Comparison of ENCODE assay signal across 10 cellular contexts in genomic region chr19:16323532-16323931, GRCh38. TPM values are rescaled to one million over a fixed set of nuclear protein-coding genes. Genes with fewer than 3 reads are reported as not detected.
A peak's percentile ranks its signal among the peaks of the same experiment; 100 is the strongest.
DNase-seq lines count a peak whose midpoint lies in the region; ATAC-seq and TF ChIP-seq lines count a peak whose summit lies in the region.
"Had no signal": no experiment of that assay in that cellular context is flagged by ENCODE, and none has a peak within 500 bp of the region (broad histone marks: within the 10 kb centered on the region; RNA-seq: fewer than 3 reads in every experiment).

No MANE protein-coding gene starts in this region.

- in situ Hi-C loops in IMR-90 (cut with MboI; ENCODE audit: low sequenced_read_pairs): loop anchor here (5.0 kb wide), 1 partner anchor 76 kb away; no protein-coding TSS in a partner anchor

- no peak for ATAC-seq in CD4-positive, CD25-positive, alpha-beta regulatory T cell (ENCODE audit: low read depth in 2 of 2)
- no peak for ATAC-seq in IMR-90 (ENCODE audit: low read depth)
- ATAC-seq in psoas muscle: no peak
- no peak for ATAC-seq in GM19395 (IDR thresholded peaks at IDR 0.05; ENCODE audit: unreplicated experiment)

- no peaks in the 10 kb centered on the region for H3K27me3 ChIP-seq in CD4-positive, CD25-positive, alpha-beta regulatory T cell (ENCODE audit: control insufficient read depth, insufficient read depth, low read length)
- no peaks in the 10 kb centered on the region for H3K27me3 ChIP-seq in IMR-90 (ENCODE audit: control insufficient read depth, insufficient read depth, low read length)
- H3K27me3 ChIP-seq in psoas muscle (ENCODE audit: insufficient read depth in 3 of 3, low read length in 2 of 3): no peaks in the 10 kb centered on the region

- H3K4me1 Mint-ChIP-seq in CD4-positive, CD25-positive, alpha-beta regulatory T cell: peaks cover 3 to 35% (median 16%) of the 10 kb centered on the region in 4 donors
- peaks cover 20% of the 10 kb centered on the region for H3K4me1 Mint-ChIP-seq in endothelial cell (ENCODE audit: unreplicated experiment)

- no CpG with 5 or more reads among the region's 4 CpGs for WGBS in IMR-90 (ENCODE audit: extremely low coverage in 2 of 2, insufficient read length in 1 of 2), 2 experiments
- WGBS in psoas muscle, 3 donors: 81% methylated on average over 4 of the region's 4 CpGs

- H4K8ac ChIP-seq in IMR-90 (ENCODE audit: low read depth in 2 of 2, low read length in 2 of 2): no peak overlapping the region

- TF ChIP-seq CTCF in IMR-90 (conservative IDR thresholded peaks at IDR 0.05; ENCODE audit: low read depth, low read length) (no peak), endothelial cell (IDR thresholded peaks at IDR 0.05; ENCODE audit: unreplicated experiment) (no peak), psoas muscle (IDR thresholded peaks at IDR 0.05) (no peak)

- peak overlapping the region; percentile 83 to 96 (median 96) for H3K27ac Mint-ChIP-seq in CD4-positive, CD25-positive, alpha-beta regulatory T cell
- H3K27ac Mint-ChIP-seq in endothelial cell (ENCODE audit: unreplicated experiment): peak overlapping the region; percentile 64

- POLR2A ChIA-PET in IMR-90 (lab: Charles Lee; ENCODE audit: unreplicated experiment): no interaction called here

- H4K5ac ChIP-seq in IMR-90 (ENCODE audit: low read depth, low read length): no peak overlapping the region

- no peak overlapping the region for H2BK5ac ChIP-seq in IMR-90 (ENCODE audit: low read depth, low read length, poor library complexity, severe bottlenecking)

- peak overlapping the region; percentile 81 to 90 (median 86) for H3K4me3 Mint-ChIP-seq in CD4-positive, CD25-positive, alpha-beta regulatory T cell
- H3K4me3 Mint-ChIP-seq in endothelial cell (ENCODE audit: unreplicated experiment): no peak overlapping the region

- peaks cover 0 to 19% (median 0%) of the 10 kb centered on the region in 7 donors for H3K9me3 Mint-ChIP-seq in CD4-positive, CD25-positive, alpha-beta regulatory T cell
- no peaks in the 10 kb centered on the region for H3K9me3 Mint-ChIP-seq in endothelial cell (ENCODE audit: unreplicated experiment)
- H3K9me3 Mint-ChIP-seq: stimulated activated naive CD8-positive, alpha-beta T cell treated with anti-CD3 and anti-CD28 coated beads, Interleukin-15, amount 100 ng/mL, for 72 hours had no signal

- peaks cover 31% of the 10 kb centered on the region for H3K36me3 Mint-ChIP-seq in CD4-positive, CD25-positive, alpha-beta regulatory T cell
- peaks cover 23% of the 10 kb centered on the region for H3K36me3 Mint-ChIP-seq in endothelial cell (ENCODE audit: low read depth, unreplicated experiment)

- H2BK20ac ChIP-seq in IMR-90 (ENCODE audit: low read depth, low read length): no peak overlapping the region

- DNase-seq in CD4-positive, CD25-positive, alpha-beta regulatory T cell: no peak
- DNase-seq in IMR-90 (no peak), endothelial cell (ENCODE audit: low spot score) (no peak), psoas muscle (no peak), NCI-H1436 treated with DMSO at 0.1 percent for 48 hours (lab: John Stamatoyannopoulos, UW) (no peak), ureter (ENCODE audit: low spot score) (no peak)
- DNase-seq in stimulated activated CD4-positive, alpha-beta T cell treated with anti-CD3 and anti-CD28 coated beads, Interleukin-4, amount 100 ng/mL, for 4 hours: no peak
- DNase-seq: NCI-H510A had no signal

- H3K56ac ChIP-seq in IMR-90 (ENCODE audit: extremely low read depth, insufficient read depth, low read length): no peak overlapping the region

- peaks cover 2 to 35% of the 10 kb centered on the region in 2 experiments; a peak in 3 of 4 replicates for H3K79me1 ChIP-seq in IMR-90 (ENCODE audit: low read depth in 1 of 2, low read length in 2 of 2)

- no peak overlapping the region for H3K23ac ChIP-seq in IMR-90 (ENCODE audit: low read depth, low read length)

- no peak overlapping the region; the same call in 2 of the 3 replicates for H2BK15ac ChIP-seq in IMR-90 (ENCODE audit: low read depth, low read length)

- H3K4me2 ChIP-seq in IMR-90 (ENCODE audit: low read depth, low read length): no peak overlapping the region

- H2BK120ac ChIP-seq in IMR-90 (ENCODE audit: low read depth, low read length): no peak overlapping the region; the same call in 1 of the 2 replicates

- no peak overlapping the region for H3K18ac ChIP-seq in IMR-90 (ENCODE audit: low read depth, low read length)

- H3K9ac ChIP-seq in IMR-90 (ENCODE audit: low read depth, low read length): no peak overlapping the region

- no peak overlapping the region for H3K14ac ChIP-seq in IMR-90 (replicated peaks; ENCODE audit: low read depth, low read length)

- H3K36me3 ChIP-seq in CD4-positive, CD25-positive, alpha-beta regulatory T cell (ENCODE audit: control insufficient read depth, insufficient read depth, low read length): peaks cover 29% of the 10 kb centered on the region
- H3K36me3 ChIP-seq in IMR-90 (ENCODE audit: control insufficient read depth, insufficient read depth, low read length) (peaks cover 12% of the 10 kb centered on the region), psoas muscle (ENCODE audit: insufficient read depth in 1 of 2, low read depth in 1 of 2) (peaks cover 0 to 16% of the 10 kb centered on the region in 2 donors)

- peaks cover 24% of the 10 kb centered on the region for H3K4me1 ChIP-seq in CD4-positive, CD25-positive, alpha-beta regulatory T cell (ENCODE audit: control insufficient read depth, insufficient read depth, low read length, poor library complexity, severe bottlenecking)
- H3K4me1 ChIP-seq in IMR-90 (ENCODE audit: control insufficient read depth, insufficient read depth, low read length): peaks cover 18% of the 10 kb centered on the region
- peaks cover 12% of the 10 kb centered on the region for H3K4me1 ChIP-seq in psoas muscle

- peaks cover 34% of the 10 kb centered on the region for H4K20me1 ChIP-seq in IMR-90 (ENCODE audit: insufficient read depth, low read length)

- H3K27ac ChIP-seq in CD4-positive, CD25-positive, alpha-beta regulatory T cell (ENCODE audit: insufficient read depth, low read length, poor library complexity, severe bottlenecking): peak overlapping the region; percentile 94
- H3K27ac ChIP-seq in IMR-90 (ENCODE audit: insufficient read depth, low read length) (no peak overlapping the region), psoas muscle (peak overlapping the region; percentile 91)

- H3K4me3 ChIP-seq in CD4-positive, CD25-positive, alpha-beta regulatory T cell (ENCODE audit: low read depth, low read length): peak overlapping the region; percentile 68
- no peak overlapping the region for H3K4me3 ChIP-seq in IMR-90 (ENCODE audit: insufficient read depth, low read depth, low read length)
- H3K4me3 ChIP-seq in psoas muscle: no peak overlapping the region

- TF ChIP-seq POLR2A in IMR-90 (IDR thresholded peaks at IDR 0.05; ENCODE audit: low read depth, low read length): no peak

- BruUV-seq in IMR-90 (replicated peaks; lab: Mats Ljungman, UMichigan): no TSS peak

- TF ChIP-seq RAD21 in IMR-90 (IDR thresholded peaks at IDR 0.05; ENCODE audit: low read length): no peak

- CTCF ChIA-PET in IMR-90 (lab: Yijun Ruan, JAX): no interaction called here

- dilution Hi-C loops in IMR-90 (cut with HindIII; ENCODE audit: low sequenced_read_pairs, unreplicated experiment): no loop called here

- no peak overlapping the region for H4K91ac ChIP-seq in IMR-90 (ENCODE audit: insufficient read depth, low read depth, low read length)

- no peak overlapping the region for H2AFZ ChIP-seq in IMR-90 (replicated peaks; ENCODE audit: low read length, poor library complexity)

- no peak overlapping the region for H2AK9ac ChIP-seq in IMR-90 (replicated peaks; ENCODE audit: low read depth, low read length, poor library complexity)

- peaks cover 24% of the 10 kb centered on the region for H3K27me3 Mint-ChIP-seq in CD4-positive, CD25-positive, alpha-beta regulatory T cell
- peaks cover 52% of the 10 kb centered on the region for H3K27me3 Mint-ChIP-seq in endothelial cell (ENCODE audit: unreplicated experiment)

- peaks cover 3% of the 10 kb centered on the region; the same call in 1 of the 2 replicates for H3K9me1 ChIP-seq in IMR-90 (ENCODE audit: insufficient read depth, low read length)

- intact Hi-C loops in IMR-90 (cut with micrococcal nuclease) (no loop called here), psoas muscle (cut with DNase I) (no loop called here)

- H3K9me3 ChIP-seq in CD4-positive, CD25-positive, alpha-beta regulatory T cell (ENCODE audit: control insufficient read depth in 2 of 2, low read length in 2 of 2): no peaks in the 10 kb centered on the region
- no peaks in the 10 kb centered on the region for H3K9me3 ChIP-seq in IMR-90 (ENCODE audit: control insufficient read depth, insufficient read depth, low read length)
- no peaks in the 10 kb centered on the region for H3K9me3 ChIP-seq in psoas muscle

- peak overlapping the region; percentile 43; the same call in 1 of the 2 replicates for H2AK5ac ChIP-seq in IMR-90 (ENCODE audit: low read depth, low read length)

- H3K4ac ChIP-seq in IMR-90 (ENCODE audit: low read depth, low read length): peak overlapping the region; percentile 33; the same call in 1 of the 2 replicates

TF ChIP-seq in IMR-90, 13 proteins besides CTCF, POLR2A, EP300 and RAD21 (continues in another document):
- TF ChIP-seq ELK1 (IDR thresholded peaks at IDR 0.05; ENCODE audit: borderline replicate concordance, low read depth, low read length) (no peak), RFX5 (IDR thresholded peaks at IDR 0.05; ENCODE audit: low read depth, low read length) (no peak), CHD1 (IDR thresholded peaks at IDR 0.05; ENCODE audit: low read depth, low read length) (no peak), MXI1 (IDR thresholded peaks at IDR 0.05; ENCODE audit: borderline replicate concordance, low read depth, low read length) (no peak), NFE2L2 (IDR thresholded peaks at IDR 0.05; ENCODE audit: low read depth, low read length) (no peak), CEBPB (IDR thresholded peaks at IDR 0.05; ENCODE audit: low read depth, low read length) (no peak)

RNA-seq across cellular contexts. Expression of gene KLF2, which starts 1.1 kb away (rescaled TPM):
- total RNA-seq in CD4-positive, CD25-positive, alpha-beta regulatory T cell: 725 TPM
- polyA plus RNA-seq in CD4-positive, CD25-positive, alpha-beta regulatory T cell: 100 to 1,000 TPM in 2 of 4 donors, 10 to 100 TPM in 2; 95.1 to 139 (median 118) TPM
- total RNA-seq in IMR-90 (2012; rRNA removed) (1.1 and 3.3 TPM in 2 replicates), endothelial cell (ENCODE audit: unreplicated experiment) (48.9 TPM), psoas muscle (10 to 100 TPM; 12.7 to 35.4 (median 24.0) TPM), ureter (56.1 TPM)
- polyA plus RNA-seq in IMR-90 (2012; rRNA removed) (34.4 and 38.9 TPM in 2 replicates), psoas muscle (10 to 100 TPM in 1 of 3 donors, 1 to 10 TPM in 2; 3.3 to 24.2 (median 5.3) TPM)
- 49.1 and 78.5 TPM in 2 replicates for polyA plus RNA-seq in IMR-90 (2012; cell fraction: cytosol; rRNA removed)
- polyA plus RNA-seq in IMR-90 (2012; cell fraction: nucleus; rRNA removed; ENCODE audit: low replicate concordance): 129 and 171 TPM in 2 replicates

Comparison
In these comparisons a context has a peak if more than half of its experiments do, and no peak if none do; other contexts are left out.
1. RNA of gene KLF2, which starts 1.1 kb away (total RNA-seq): 725 TPM in CD4-positive, CD25-positive, alpha-beta regulatory T cell (single experiment); 56.1 TPM in ureter (single experiment), 48.9 TPM in endothelial cell (single experiment), 12.7 to 35.4 TPM in psoas muscle and 1.1 to 3.3 TPM in IMR-90; every median in the first group is over 10 times any median in the second.